ENCODE assay signal across 14 cellular contexts in the genomic region with DNA sequence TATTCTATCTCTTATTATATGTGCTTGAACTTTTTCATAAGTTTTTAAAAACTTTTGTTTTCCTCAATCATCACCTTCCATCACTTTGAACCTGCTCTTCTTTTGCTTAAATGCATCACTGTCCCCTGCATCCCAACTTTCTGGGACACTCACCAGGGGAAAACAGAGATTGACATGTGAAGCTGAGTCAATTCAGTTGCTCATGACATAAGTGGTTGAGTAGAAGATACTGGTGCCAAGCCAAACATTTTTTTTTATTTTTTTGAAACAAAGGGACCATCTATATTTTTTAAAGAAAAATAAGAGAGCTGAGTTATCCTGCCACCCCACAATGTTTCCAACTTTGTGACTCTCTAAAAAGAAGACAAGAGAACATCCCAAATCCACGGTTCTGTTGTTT.
DNase-seq lines count a peak whose midpoint lies in the region; ATAC-seq and TF ChIP-seq lines count a peak whose summit lies in the region.
"Had no signal": no experiment of that assay in that cellular context is flagged by ENCODE, and none has a peak within 500 bp of the region (broad histone marks: within the 10 kb centered on the region; RNA-seq: fewer than 3 reads in every experiment).

No MANE protein-coding gene starts in this region.

- H3K4me3 Mint-ChIP-seq in T-cell (no peak overlapping the region), natural killer cell (no peak overlapping the region)
- H3K4me3 Mint-ChIP-seq in dendritic cell treated with granulocyte-macrophage colony-stimulating factor and Interleukin-4, amounts not matched to agents 40 ng/mL and 50 ng/mL, for 4 days: no peak overlapping the region

- DNase-seq in ELR (ENCODE audit: low read depth) (peak; percentile 20), T-cell (no peak), natural killer cell (no peak), cerebellum (ENCODE audit: low spot score) (no peak), NCI-H69 (lab: John Stamatoyannopoulos, UW) (no peak), stomach (no peak)
- DNase-seq: anterior cingulate cortex, C1 segment of cervical spinal cord, DND-41, hypothalamus, NCI-H526 treated with DMSO at 0.1 percent for 48 hours had no signal

- TF ChIP-seq EP300 in stomach (IDR thresholded peaks at IDR 0.05): no peak

- TF ChIP-seq POLR2A in stomach (IDR thresholded peaks at IDR 0.05): no peak

- H3K9me3 ChIP-seq in stomach: no peaks in the 10 kb centered on the region

- ATAC-seq in T-cell (replicated peaks in 1 of 4): no peak
- no peak for ATAC-seq in natural killer cell

- POLR2A ChIA-PET in T-cell (lab: Charles Lee): no interaction called here

- no peak overlapping the region for H3K4me3 ChIP-seq in stomach
- H3K4me3 ChIP-seq: smooth muscle cell had no signal

- WGBS in stomach, 5 donors: 89 to 98% (median 95%) methylated on average over 1 of the region's 1 CpG

- TF ChIP-seq CTCF in natural killer cell (IDR thresholded peaks at IDR 0.05): no peak
- no peak for TF ChIP-seq CTCF in stomach (IDR thresholded peaks at IDR 0.05)

- peaks cover 0 to 4% (median 0%) of the 10 kb centered on the region in 3 donors for H3K9me3 Mint-ChIP-seq in T-cell
- peaks cover 12% of the 10 kb centered on the region for H3K9me3 Mint-ChIP-seq in dendritic cell treated with granulocyte-macrophage colony-stimulating factor and Interleukin-4, amounts not matched to agents 40 ng/mL and 50 ng/mL, for 4 days
- no peaks in the 10 kb centered on the region for H3K9me3 Mint-ChIP-seq in natural killer cell

- H3K27me3 ChIP-seq in stomach: no peaks in the 10 kb centered on the region

- peaks cover 0 to 17% (median 4%) of the 10 kb centered on the region in 4 donors for H3K4me1 ChIP-seq in stomach

- intact Hi-C loops in dendritic cell treated with granulocyte-macrophage colony-stimulating factor and Interleukin-4, amounts not matched to agents 40 ng/mL and 50 ng/mL, for 4 days (cut with micrococcal nuclease): loop anchor here (10.0 kb wide), 1 partner anchor 52 kb away; no protein-coding TSS in a partner anchor
- intact Hi-C loops in natural killer cell (cut with micrococcal nuclease): loop anchor here (10.0 kb wide), 1 partner anchor 252 kb away; no protein-coding TSS in a partner anchor
- intact Hi-C loops in stomach (cut with DNase I; ENCODE audit: low total_unique reads): no loop called here

- H3K4me1 Mint-ChIP-seq in T-cell (peaks cover 38 to 50% (median 44%) of the 10 kb centered on the region in 3 donors), natural killer cell (peaks cover 17 to 30% of the 10 kb centered on the region in 2 donors)
- H3K4me1 Mint-ChIP-seq in dendritic cell treated with granulocyte-macrophage colony-stimulating factor and Interleukin-4, amounts not matched to agents 40 ng/mL and 50 ng/mL, for 4 days (ENCODE audit: low read depth): peaks cover 47% of the 10 kb centered on the region

- H3K36me3 Mint-ChIP-seq in T-cell (peaks cover 3% of the 10 kb centered on the region), natural killer cell (no peaks in the 10 kb centered on the region)
- H3K36me3 Mint-ChIP-seq in dendritic cell treated with granulocyte-macrophage colony-stimulating factor and Interleukin-4, amounts not matched to agents 40 ng/mL and 50 ng/mL, for 4 days (ENCODE audit: low read depth): no peaks in the 10 kb centered on the region

- no peaks in the 10 kb centered on the region for H3K36me3 ChIP-seq in stomach

- CTCF ChIA-PET in T-cell (lab: Charles Lee): no interaction called here

- H3K27me3 Mint-ChIP-seq in T-cell (no peaks in the 10 kb centered on the region), natural killer cell (ENCODE audit: low read depth in 2 of 2) (no peaks in the 10 kb centered on the region)
- no peaks in the 10 kb centered on the region for H3K27me3 Mint-ChIP-seq in dendritic cell treated with granulocyte-macrophage colony-stimulating factor and Interleukin-4, amounts not matched to agents 40 ng/mL and 50 ng/mL, for 4 days

- H3K27ac ChIP-seq in stomach: no peak overlapping the region
- H3K27ac ChIP-seq: VCaP had no signal

- peak overlapping the region; percentile 52 to 72 for H3K27ac Mint-ChIP-seq in T-cell
- peak overlapping the region; percentile 53 for H3K27ac Mint-ChIP-seq in dendritic cell treated with granulocyte-macrophage colony-stimulating factor and Interleukin-4, amounts not matched to agents 40 ng/mL and 50 ng/mL, for 4 days
- peak overlapping the region; percentile 96 to 98 for H3K27ac Mint-ChIP-seq in natural killer cell
